6 cellular contexts compared by ENCODE assay signal in the genomic region with DNA sequence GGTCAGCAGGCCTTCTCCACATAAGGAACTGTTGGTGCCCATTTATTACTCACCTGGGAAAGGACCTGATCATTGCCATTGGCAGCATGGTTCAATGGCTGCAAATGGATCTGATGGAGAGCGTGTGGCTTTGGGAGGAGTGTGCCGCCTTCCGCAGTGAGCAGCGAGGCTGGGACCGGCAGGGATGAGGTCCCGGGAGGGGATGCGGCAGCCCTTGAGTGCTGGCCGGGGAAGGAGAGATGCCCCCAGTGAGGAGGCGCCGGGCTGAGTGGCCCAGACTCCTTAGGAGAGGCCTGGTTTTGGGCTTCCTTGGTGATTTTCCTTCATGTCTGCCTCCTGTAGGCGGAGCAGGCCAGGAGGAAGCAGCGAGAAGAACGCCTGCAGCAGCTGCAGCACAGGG. TPM values are rescaled to one million over a fixed set of nuclear protein-coding genes. Genes with fewer than 3 reads are reported as not detected.
DNase-seq lines count a peak whose midpoint lies in the region; ATAC-seq and TF ChIP-seq lines count a peak whose summit lies in the region.
"Not testable (repeated sequence)": the region's sequence is repeated elsewhere in the genome, so short reads cannot be mapped to it uniquely, and the experiment has no call there.

No MANE protein-coding gene starts in this region.

- H3K36me3 ChIP-seq in endodermal cell (ENCODE audit: control insufficient read depth, insufficient read depth, low read length), result peaks cover 10% of the 10 kb centered on the region

- H3K4me1 ChIP-seq in endodermal cell (ENCODE audit: control insufficient read depth, insufficient read depth, low read length), result not testable (repeated sequence)

- H3K36me3 Mint-ChIP-seq in MCF 10A (ENCODE audit: insufficient read depth, unreplicated experiment), result peaks cover 22% of the 10 kb centered on the region
- H3K36me3 Mint-ChIP-seq in endodermal cell (ENCODE audit: low read depth), result peaks cover 76% of the 10 kb centered on the region
- H3K36me3 Mint-ChIP-seq in endothelial cell (ENCODE audit: low read depth, unreplicated experiment), result not testable (repeated sequence)
- H3K36me3 Mint-ChIP-seq in stimulated activated effector memory CD8-positive, alpha-beta T cell treated with anti-CD3 and anti-CD28 coated beads, Interleukin-12 subunit alpha, Interleukin-12 subunit beta, amount 100 ng/mL, for 72 hours, result peaks cover 56% of the 10 kb centered on the region
- peaks cover 43 to 50% of the 10 kb centered on the region in 2 donors for H3K36me3 Mint-ChIP-seq in stimulated activated naive B cell treated with anti-CD40 and anti-IgM and Interleukin-4, amounts not matched to agents 10 μg/mL and 1 μg/mL and 100 μg/mL, for 72 hours

- H3K9me3 ChIP-seq in endodermal cell (ENCODE audit: control insufficient read depth, low read length), result not testable (repeated sequence)

- not testable (repeated sequence) for BruUV-seq in MCF 10A (replicated peaks; lab: Mats Ljungman, UMichigan)

- intact Hi-C loops in MCF 10A (cut with micrococcal nuclease), result not testable (repeated sequence)

- H3K9ac ChIP-seq in endodermal cell (ENCODE audit: extremely low read depth, low read length, poor library complexity, severe bottlenecking), result not testable (repeated sequence)

- not testable (repeated sequence) for H3K4me3 ChIP-seq in endodermal cell (ENCODE audit: low read length)

- not testable (repeated sequence) for ATAC-seq in stimulated activated effector memory CD8-positive, alpha-beta T cell treated with anti-CD3 and anti-CD28 coated beads, Interleukin-12 subunit alpha, Interleukin-12 subunit beta, amount 100 ng/mL, for 72 hours; stimulated activated naive B cell treated with anti-CD40 and anti-IgM and Interleukin-4, amounts not matched to agents 10 μg/mL and 1 μg/mL and 100 μg/mL, for 72 hours (replicated peaks)

- CTCF ChIA-PET in MCF 10A (lab: Yijun Ruan, JAX), result not testable (repeated sequence)

- H3K27me3 ChIP-seq in endodermal cell (ENCODE audit: control insufficient read depth, insufficient read depth, low read length, poor library complexity, severe bottlenecking), result not testable (repeated sequence)

- not testable (repeated sequence) for H3K4me3 Mint-ChIP-seq in MCF 10A (ENCODE audit: unreplicated experiment); endodermal cell; stimulated activated effector memory CD8-positive, alpha-beta T cell treated with anti-CD3 and anti-CD28 coated beads, Interleukin-12 subunit alpha, Interleukin-12 subunit beta, amount 100 ng/mL, for 72 hours; stimulated activated naive B cell treated with anti-CD40 and anti-IgM and Interleukin-4, amounts not matched to agents 10 μg/mL and 1 μg/mL and 100 μg/mL, for 72 hours
- H3K4me3 Mint-ChIP-seq in endothelial cell (ENCODE audit: unreplicated experiment), result peak overlapping the region; percentile 44

- H3K27ac ChIP-seq in endodermal cell (ENCODE audit: low read depth, low read length), result not testable (repeated sequence)

- 93 to 98% methylated on average over 6 to 10 of the region's 13 CpGs for WGBS in endodermal cell (ENCODE audit: insufficient coverage in 1 of 2, insufficient read length in 1 of 2), 2 experiments

- H3K27ac Mint-ChIP-seq in MCF 10A (ENCODE audit: low read depth, unreplicated experiment), result peak overlapping the region; percentile 10
- not testable (repeated sequence) for H3K27ac Mint-ChIP-seq in endodermal cell; endothelial cell (ENCODE audit: unreplicated experiment)
- H3K27ac Mint-ChIP-seq in stimulated activated effector memory CD8-positive, alpha-beta T cell treated with anti-CD3 and anti-CD28 coated beads, Interleukin-12 subunit alpha, Interleukin-12 subunit beta, amount 100 ng/mL, for 72 hours, result peak overlapping the region; percentile 20
- H3K27ac Mint-ChIP-seq in stimulated activated naive B cell treated with anti-CD40 and anti-IgM and Interleukin-4, amounts not matched to agents 10 μg/mL and 1 μg/mL and 100 μg/mL, for 72 hours, result peak overlapping the region; percentile 5

- POLR2A ChIA-PET in MCF 10A (lab: Yijun Ruan, JAX), result not testable (repeated sequence)

- H3K4me1 Mint-ChIP-seq in MCF 10A (ENCODE audit: insufficient read depth, unreplicated experiment), result peaks cover 12% of the 10 kb centered on the region
- H3K4me1 Mint-ChIP-seq in endodermal cell, result peaks cover 15% of the 10 kb centered on the region
- H3K4me1 Mint-ChIP-seq in endothelial cell (ENCODE audit: unreplicated experiment), result peaks cover 21% of the 10 kb centered on the region
- peaks cover 22% of the 10 kb centered on the region for H3K4me1 Mint-ChIP-seq in stimulated activated effector memory CD8-positive, alpha-beta T cell treated with anti-CD3 and anti-CD28 coated beads, Interleukin-12 subunit alpha, Interleukin-12 subunit beta, amount 100 ng/mL, for 72 hours
- H3K4me1 Mint-ChIP-seq in stimulated activated naive B cell treated with anti-CD40 and anti-IgM and Interleukin-4, amounts not matched to agents 10 μg/mL and 1 μg/mL and 100 μg/mL, for 72 hours, result not testable (repeated sequence)

- H3K27me3 Mint-ChIP-seq in MCF 10A (ENCODE audit: insufficient read depth, unreplicated experiment); endodermal cell (ENCODE audit: insufficient read depth); endothelial cell (ENCODE audit: unreplicated experiment); stimulated activated naive B cell treated with anti-CD40 and anti-IgM and Interleukin-4, amounts not matched to agents 10 μg/mL and 1 μg/mL and 100 μg/mL, for 72 hours: not testable (repeated sequence)

- H3K9me3 Mint-ChIP-seq in MCF 10A (ENCODE audit: unreplicated experiment); endodermal cell; endothelial cell (ENCODE audit: unreplicated experiment); stimulated activated effector memory CD8-positive, alpha-beta T cell treated with anti-CD3 and anti-CD28 coated beads, Interleukin-12 subunit alpha, Interleukin-12 subunit beta, amount 100 ng/mL, for 72 hours; stimulated activated naive B cell treated with anti-CD40 and anti-IgM and Interleukin-4, amounts not matched to agents 10 μg/mL and 1 μg/mL and 100 μg/mL, for 72 hours: not testable (repeated sequence)

- DNase-seq in MCF 10A (ENCODE audit: unreplicated experiment); endothelial cell (ENCODE audit: low spot score); stimulated activated effector memory CD8-positive, alpha-beta T cell treated with anti-CD3 and anti-CD28 coated beads, Interleukin-12 subunit alpha, Interleukin-12 subunit beta, amount 100 ng/mL, for 72 hours (ENCODE audit: low spot score in 2 of 2); stimulated activated naive B cell treated with anti-CD40 and anti-IgM and Interleukin-4, amounts not matched to agents 10 μg/mL and 1 μg/mL and 100 μg/mL, for 72 hours: not testable (repeated sequence)
- DNase-seq in endodermal cell (peak; percentile 34), islet precursor cell (peak; percentile 35)

- TF ChIP-seq CTCF in MCF 10A (IDR thresholded peaks at IDR 0.05; ENCODE audit: unreplicated experiment); endodermal cell (conservative IDR thresholded peaks at IDR 0.05); endothelial cell (IDR thresholded peaks at IDR 0.05; ENCODE audit: unreplicated experiment): not testable (repeated sequence)

RNA-seq across cellular contexts. Expression of a gene that starts 10.6 kb away (rescaled TPM):
- total RNA-seq in MCF 10A (2022) (47.8 and 48.7 TPM in 2 replicates), endodermal cell (100 to 1,000 TPM; 136 to 298 TPM), endothelial cell (ENCODE audit: unreplicated experiment) (40.2 TPM)
- polyA plus RNA-seq in endodermal cell (2013, experiment 1 of 2), result 70.7 TPM
- 52.5 TPM for polyA plus RNA-seq in endodermal cell (2013, experiment 2 of 2)
